9 cellular contexts compared by ENCODE assay signal in genomic region chr17:46742539-46743270, GRCh38.
DNase-seq lines count a peak whose midpoint lies in the region; ATAC-seq and TF ChIP-seq lines count a peak whose summit lies in the region.
"Had no signal": no experiment of that assay in that cellular context is flagged by ENCODE, and none has a peak within 500 bp of the region (broad histone marks: within the 10 kb centered on the region; RNA-seq: fewer than 3 reads in every experiment).

No MANE protein-coding gene starts in this region.

- no peaks in the 10 kb centered on the region for H3K27me3 Mint-ChIP-seq in activated T-cell treated with anti-CD3 and anti-CD28 coated beads, Interleukin-2, amount 50 U/mL, for 72 hours (ENCODE audit: low read depth)
- H3K27me3 Mint-ChIP-seq in activated T-cell treated with anti-CD3 and anti-CD28 coated beads, Interleukin-2, amount 50 U/mL, for 24 hours, result no peaks in the 10 kb centered on the region
- no peaks in the 10 kb centered on the region for H3K27me3 Mint-ChIP-seq in type B pancreatic cell
- H3K27me3 Mint-ChIP-seq: central memory CD8-positive, alpha-beta T cell had no signal

- in situ Hi-C loops in SK-MEL-5 (cut with HindIII; ENCODE audit: low pct_unique_long_range_greater_than_20kb, low sequenced_read_pairs), result no loop called here

- H3K4me3 Mint-ChIP-seq in activated T-cell treated with anti-CD3 and anti-CD28 coated beads, Interleukin-2, amount 50 U/mL, for 72 hours, result no peak overlapping the region
- H3K4me3 Mint-ChIP-seq in activated T-cell treated with anti-CD3 and anti-CD28 coated beads, Interleukin-2, amount 50 U/mL, for 24 hours, result no peak overlapping the region
- peak overlapping the region; percentile 20 for H3K4me3 Mint-ChIP-seq in type B pancreatic cell
- H3K4me3 Mint-ChIP-seq: central memory CD8-positive, alpha-beta T cell had no signal

- H3K4me3 ChIP-seq in fibroblast of the aortic adventitia (ENCODE audit: low read depth, low read length), result no peak overlapping the region

- H3K36me3 Mint-ChIP-seq in activated T-cell treated with anti-CD3 and anti-CD28 coated beads, Interleukin-2, amount 50 U/mL, for 72 hours (ENCODE audit: insufficient read depth in 2 of 2), result no peaks in the 10 kb centered on the region
- peaks cover 17% of the 10 kb centered on the region for H3K36me3 Mint-ChIP-seq in activated T-cell treated with anti-CD3 and anti-CD28 coated beads, Interleukin-2, amount 50 U/mL, for 24 hours (ENCODE audit: low read depth)
- H3K36me3 Mint-ChIP-seq in type B pancreatic cell, result peaks cover 3% of the 10 kb centered on the region

- peak; percentile 11 to 19 for DNase-seq in activated T-cell treated with anti-CD3 and anti-CD28 coated beads, Interleukin-2, amount 50 U/mL, for 72 hours
- no peak for DNase-seq in activated T-cell treated with anti-CD3 and anti-CD28 coated beads, Interleukin-2, amount 50 U/mL, for 24 hours
- DNase-seq in SK-MEL-5 (ENCODE audit: low read depth, low spot score), result peak; percentile 4
- DNase-seq in fibroblast of the aortic adventitia (ENCODE audit: low read depth), result peak; percentile 76
- DNase-seq in type B pancreatic cell (ENCODE audit: extremely low spot score, unreplicated experiment), result no peak
- DNase-seq in NCI-H128 (lab: John Stamatoyannopoulos, UW; ENCODE audit: unreplicated experiment), result no peak

- peak; percentile 56 to 72 for ATAC-seq in activated T-cell treated with anti-CD3 and anti-CD28 coated beads, Interleukin-2, amount 50 U/mL, for 72 hours (replicated peaks in 1 of 2)
- ATAC-seq in HG03571 (IDR thresholded peaks at IDR 0.05; ENCODE audit: unreplicated experiment) (no peak), GM19455 (IDR thresholded peaks at IDR 0.05; ENCODE audit: unreplicated experiment) (no peak)

- H3K4me1 Mint-ChIP-seq in activated T-cell treated with anti-CD3 and anti-CD28 coated beads, Interleukin-2, amount 50 U/mL, for 72 hours (ENCODE audit: low read depth), result peaks cover 12% of the 10 kb centered on the region
- peaks cover 6% of the 10 kb centered on the region for H3K4me1 Mint-ChIP-seq in activated T-cell treated with anti-CD3 and anti-CD28 coated beads, Interleukin-2, amount 50 U/mL, for 24 hours (ENCODE audit: low read depth)
- peaks cover 28% of the 10 kb centered on the region for H3K4me1 Mint-ChIP-seq in type B pancreatic cell (ENCODE audit: unreplicated experiment)
- H3K4me1 Mint-ChIP-seq: central memory CD8-positive, alpha-beta T cell had no signal

- TF ChIP-seq CTCF in fibroblast of the aortic adventitia (IDR thresholded peaks at IDR 0.05; ENCODE audit: insufficient read depth, low read length) (no peak), type B pancreatic cell (conservative IDR thresholded peaks at IDR 0.05) (no peak)

- H3K9me3 Mint-ChIP-seq in activated T-cell treated with anti-CD3 and anti-CD28 coated beads, Interleukin-2, amount 50 U/mL, for 72 hours, result no peaks in the 10 kb centered on the region
- no peaks in the 10 kb centered on the region for H3K9me3 Mint-ChIP-seq in activated T-cell treated with anti-CD3 and anti-CD28 coated beads, Interleukin-2, amount 50 U/mL, for 24 hours
- H3K9me3 Mint-ChIP-seq in type B pancreatic cell, result no peaks in the 10 kb centered on the region
- H3K9me3 Mint-ChIP-seq: central memory CD8-positive, alpha-beta T cell had no signal

- no peak overlapping the region for H3K27ac Mint-ChIP-seq in activated T-cell treated with anti-CD3 and anti-CD28 coated beads, Interleukin-2, amount 50 U/mL, for 72 hours
- no peak overlapping the region for H3K27ac Mint-ChIP-seq in activated T-cell treated with anti-CD3 and anti-CD28 coated beads, Interleukin-2, amount 50 U/mL, for 24 hours
- H3K27ac Mint-ChIP-seq in type B pancreatic cell, result no peak overlapping the region

Comparison
In these comparisons a context has a peak if more than half of its experiments do, and no peak if none do; other contexts are left out.
1. DNase-seq: peak in activated T-cell treated with anti-CD3 and anti-CD28 coated beads, Interleukin-2, amount 50 U/mL, for 72 hours (2 of 2), SK-MEL-5 (single experiment) and fibroblast of the aortic adventitia (single experiment); none in activated T-cell treated with anti-CD3 and anti-CD28 coated beads, Interleukin-2, amount 50 U/mL, for 24 hours (single experiment), type B pancreatic cell (single experiment) and NCI-H128 (single experiment).
2. ATAC-seq: peak in activated T-cell treated with anti-CD3 and anti-CD28 coated beads, Interleukin-2, amount 50 U/mL, for 72 hours (2 of 2); none in HG03571 (single experiment) and GM19455 (single experiment).